ENCODE assay signal across 3 cellular contexts in genomic region chr12:115938794-115939377, GRCh38.
A peak's percentile ranks its signal among the peaks of the same experiment; 100 is the strongest.
TF ChIP-seq lines count a peak whose summit lies in the region.

No MANE protein-coding gene starts in this region.

TF ChIP-seq in HepG2, 621 proteins besides CTCF, POLR2A, EP300 and RAD21:
- TF ChIP-seq ZFP1 (CRISPR knock-in tag; IDR thresholded peaks at IDR 0.05) (0 out of 2 replicates have a peak, but pooled peaks have one; percentile 62), TFE3 (CRISPR knock-in tag; IDR thresholded peaks at IDR 0.05) (no peak), ZKSCAN8 (CRISPR knock-in tag; IDR thresholded peaks at IDR 0.05; ENCODE audit: borderline replicate concordance) (no peak)

TF ChIP-seq in HEK293, 187 proteins besides CTCF, POLR2A, EP300 and RAD21:
- TF ChIP-seq SETDB1 (IDR thresholded peaks at IDR 0.05; ENCODE audit: insufficient read length, low read length) (peak; percentile 76), ZNF433 (tag by site-specific recombination; IDR thresholded peaks at IDR 0.05; ENCODE audit: low read depth) (no peak), ZNF558 (tag by site-specific recombination; IDR thresholded peaks at IDR 0.05) (peak; percentile 98)

TF ChIP-seq in K562, 482 proteins besides CTCF, POLR2A, EP300 and RAD21:
- TF ChIP-seq ZNF280A (IDR thresholded peaks at IDR 0.05; ENCODE audit: low read depth, partially characterized antibody) (peak; percentile 86), ZMIZ1 (IDR thresholded peaks at IDR 0.05; ENCODE audit: low read depth in 2 of 2, low read length in 2 of 2) (no peak), POLR2G (IDR thresholded peaks at IDR 0.05; ENCODE audit: low read depth, low read length) (no peak), ZBTB8A (IDR thresholded peaks at IDR 0.05; ENCODE audit: partially characterized antibody) (no peak), TAF9B (IDR thresholded peaks at IDR 0.05; ENCODE audit: partially characterized antibody) (no peak), ZNF174 (CRISPR knock-in tag; IDR thresholded peaks at IDR 0.05) (no peak), ZFP1 (CRISPR knock-in tag; IDR thresholded peaks at IDR 0.05) (peak; percentile 77), CBX3 (IDR thresholded peaks at IDR 0.05; ENCODE audit: borderline replicate concordance in 1 of 2, low read length in 2 of 2) (0 out of 3 replicates have a peak, but pooled peaks of 1 of the 2 experiments have one; percentile 17), ATF4 (CRISPR knock-in tag; IDR thresholded peaks at IDR 0.05) (no peak), DPF2 (IDR thresholded peaks at IDR 0.05) (no peak), SFPQ (IDR thresholded peaks at IDR 0.05; ENCODE audit: low read depth, low read length) (no peak)
